Comparison of ENCODE assay signal across 8 cellular contexts in the genomic region with DNA sequence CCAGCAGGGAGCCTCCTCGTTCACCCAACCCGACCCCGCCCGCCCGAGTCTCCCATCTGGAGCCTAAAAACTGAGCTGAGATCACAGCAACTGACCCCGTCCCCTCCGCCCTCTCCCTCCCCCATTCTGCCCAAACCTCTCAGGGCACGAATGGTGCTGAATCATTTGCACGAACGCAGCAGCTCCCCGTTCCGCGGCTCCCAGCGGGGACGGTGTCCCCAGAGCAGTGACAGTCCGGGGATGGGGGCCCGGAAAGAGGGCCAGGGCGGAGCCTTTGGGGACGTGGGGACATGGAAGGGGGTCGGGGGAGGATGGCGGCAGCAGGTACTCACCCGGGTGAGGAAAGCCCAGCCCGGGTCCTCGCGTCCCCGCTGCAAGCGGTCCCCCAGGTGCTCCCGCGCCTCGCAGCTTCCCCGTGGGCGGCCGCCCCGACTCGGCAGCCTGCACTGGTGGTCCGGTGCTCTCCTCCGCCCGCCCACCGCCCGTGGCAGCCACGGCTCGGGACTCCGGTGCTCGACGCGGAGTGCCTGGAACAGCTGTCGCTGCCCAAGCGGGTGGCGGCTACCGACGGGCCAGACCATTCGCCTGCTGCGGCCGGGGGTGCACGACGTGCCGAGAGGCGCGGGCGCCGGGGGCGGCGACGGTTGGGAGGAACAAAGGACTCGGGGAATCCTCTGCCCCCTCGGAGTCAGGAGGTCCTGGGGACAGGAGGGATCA. TPM values are rescaled to one million over a fixed set of nuclear protein-coding genes. Genes with fewer than 3 reads are reported as not detected.
DNase-seq lines count a peak whose midpoint lies in the region; ATAC-seq and TF ChIP-seq lines count a peak whose summit lies in the region.

A gene with protein sequence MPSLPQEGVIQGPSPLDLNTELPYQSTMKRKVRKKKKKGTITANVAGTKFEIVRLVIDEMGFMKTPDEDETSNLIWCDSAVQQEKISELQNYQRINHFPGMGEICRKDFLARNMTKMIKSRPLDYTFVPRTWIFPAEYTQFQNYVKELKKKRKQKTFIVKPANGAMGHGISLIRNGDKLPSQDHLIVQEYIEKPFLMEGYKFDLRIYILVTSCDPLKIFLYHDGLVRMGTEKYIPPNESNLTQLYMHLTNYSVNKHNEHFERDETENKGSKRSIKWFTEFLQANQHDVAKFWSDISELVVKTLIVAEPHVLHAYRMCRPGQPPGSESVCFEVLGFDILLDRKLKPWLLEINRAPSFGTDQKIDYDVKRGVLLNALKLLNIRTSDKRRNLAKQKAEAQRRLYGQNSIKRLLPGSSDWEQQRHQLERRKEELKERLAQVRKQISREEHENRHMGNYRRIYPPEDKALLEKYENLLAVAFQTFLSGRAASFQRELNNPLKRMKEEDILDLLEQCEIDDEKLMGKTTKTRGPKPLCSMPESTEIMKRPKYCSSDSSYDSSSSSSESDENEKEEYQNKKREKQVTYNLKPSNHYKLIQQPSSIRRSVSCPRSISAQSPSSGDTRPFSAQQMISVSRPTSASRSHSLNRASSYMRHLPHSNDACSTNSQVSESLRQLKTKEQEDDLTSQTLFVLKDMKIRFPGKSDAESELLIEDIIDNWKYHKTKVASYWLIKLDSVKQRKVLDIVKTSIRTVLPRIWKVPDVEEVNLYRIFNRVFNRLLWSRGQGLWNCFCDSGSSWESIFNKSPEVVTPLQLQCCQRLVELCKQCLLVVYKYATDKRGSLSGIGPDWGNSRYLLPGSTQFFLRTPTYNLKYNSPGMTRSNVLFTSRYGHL (minus strand): TSS at position 534 of the 717 bp plus-strand sequence. CDS start 46,921 bp downstream, outside the sequence.

- peak within 1 kb of the TSS; percentile 98 for H2BK15ac ChIP-seq in IMR-90 (ENCODE audit: low read depth, low read length)

- no peaks in the 10 kb centered on the region for H3K36me3 ChIP-seq in IMR-90 (ENCODE audit: control insufficient read depth, insufficient read depth, low read length)
- H3K36me3 ChIP-seq in testis (ENCODE audit: low read depth, missing control alignments): no peaks in the 10 kb centered on the region

- no TSS peak for BruUV-seq in IMR-90 (replicated peaks; lab: Mats Ljungman, UMichigan)

- peak within 1 kb of the TSS; percentile 88 for H2BK5ac ChIP-seq in IMR-90 (ENCODE audit: low read depth, low read length, poor library complexity, severe bottlenecking)

- peak; percentile 91 for ATAC-seq in GM21576 (IDR thresholded peaks at IDR 0.05; ENCODE audit: unreplicated experiment)
- ATAC-seq in IMR-90 (ENCODE audit: low read depth): peak; percentile 92

- H3K14ac ChIP-seq in IMR-90 (replicated peaks; ENCODE audit: low read depth, low read length): peak within 1 kb of the TSS; percentile 99

- peaks cover 5 to 22% of the 10 kb centered on the region in 2 experiments; a peak in 2 of 4 replicates for H3K79me1 ChIP-seq in IMR-90 (ENCODE audit: low read depth in 1 of 2, low read length in 2 of 2)

- H3K4ac ChIP-seq in IMR-90 (ENCODE audit: low read depth, low read length): peak within 1 kb of the TSS; percentile 98

- in situ Hi-C loops in IMR-90 (cut with MboI; ENCODE audit: low sequenced_read_pairs): no loop called here

- TF ChIP-seq CTCF in IMR-90 (conservative IDR thresholded peaks at IDR 0.05; ENCODE audit: low read depth, low read length): no peak
- no peak for TF ChIP-seq CTCF in testis (IDR thresholded peaks at IDR 0.05)

- peak within 1 kb of the TSS; percentile 85 for H2AK9ac ChIP-seq in IMR-90 (replicated peaks; ENCODE audit: low read depth, low read length, poor library complexity)

- H3K9me3 ChIP-seq in IMR-90 (ENCODE audit: control insufficient read depth, insufficient read depth, low read length): no peaks in the 10 kb centered on the region
- H3K9me3 ChIP-seq in testis: no peaks in the 10 kb centered on the region

- peaks cover 2% of the 10 kb centered on the region; the same call in 1 of the 2 replicates for H3K9me1 ChIP-seq in IMR-90 (ENCODE audit: insufficient read depth, low read length)

- H4K5ac ChIP-seq in IMR-90 (ENCODE audit: low read depth, low read length): peak within 1 kb of the TSS; percentile 84

- CTCF ChIA-PET in IMR-90 (lab: Yijun Ruan, JAX): no interaction called here

- no peak for TF ChIP-seq POLR2A in IMR-90 (IDR thresholded peaks at IDR 0.05; ENCODE audit: low read depth, low read length)
- TF ChIP-seq POLR2A in testis (IDR thresholded peaks at IDR 0.05): no peak

- peak within 1 kb of the TSS; percentile 72; the same call in 1 of the 2 replicates for H3K18ac ChIP-seq in IMR-90 (ENCODE audit: low read depth, low read length)

- H4K91ac ChIP-seq in IMR-90 (ENCODE audit: insufficient read depth, low read depth, low read length): peak within 1 kb of the TSS; percentile 95

- POLR2A ChIA-PET in IMR-90 (lab: Charles Lee; ENCODE audit: unreplicated experiment): interaction anchor here (0.5 kb wide), 2 partner anchors 24 to 434 kb away, joined by 3 to 4 read pairs; no protein-coding TSS in a partner anchor

- peak within 1 kb of the TSS; percentile 96 for H3K56ac ChIP-seq in IMR-90 (ENCODE audit: extremely low read depth, insufficient read depth, low read length)

- H3K9ac ChIP-seq in IMR-90 (ENCODE audit: low read depth, low read length): peak within 1 kb of the TSS; percentile 97

- peak within 1 kb of the TSS; percentile 100 for H2BK120ac ChIP-seq in IMR-90 (ENCODE audit: low read depth, low read length)

- peak within 1 kb of the TSS; percentile 99 for H2AFZ ChIP-seq in IMR-90 (replicated peaks; ENCODE audit: low read length, poor library complexity)

- H2AK5ac ChIP-seq in IMR-90 (ENCODE audit: low read depth, low read length): peak within 1 kb of the TSS; percentile 61

- peak within 1 kb of the TSS; percentile 99 for H3K23ac ChIP-seq in IMR-90 (ENCODE audit: low read depth, low read length)

- 0% methylated on average over 21 of the region's 66 CpGs; no CpG with 5 or more reads in 1 of the 2 experiments for WGBS in IMR-90 (ENCODE audit: extremely low coverage in 2 of 2, insufficient read length in 1 of 2), 2 experiments
- WGBS in testis, 2 donors: 1% methylated on average over 24 to 65 of the region's 66 CpGs

- no peaks in the 10 kb centered on the region for H3K27me3 ChIP-seq in IMR-90 (ENCODE audit: control insufficient read depth, insufficient read depth, low read length)
- no peaks in the 10 kb centered on the region for H3K27me3 ChIP-seq in testis

- H2BK20ac ChIP-seq in IMR-90 (ENCODE audit: low read depth, low read length): peak within 1 kb of the TSS; percentile 99

- dilution Hi-C loops in IMR-90 (cut with HindIII; ENCODE audit: low sequenced_read_pairs, unreplicated experiment): no loop called here

- intact Hi-C loops in IMR-90 (cut with micrococcal nuclease) (loop anchor here (2.0 kb wide), 2 partner anchors 80 to 124 kb away; no protein-coding TSS in a partner anchor), testis (cut with DNase I; ENCODE audit: low total_unique reads) (no loop called here)

- peak within 1 kb of the TSS; percentile 84 to 97 for H4K8ac ChIP-seq in IMR-90 (ENCODE audit: low read depth in 2 of 2, low read length in 2 of 2)

- H4K20me1 ChIP-seq in IMR-90 (ENCODE audit: insufficient read depth, low read length): no peaks in the 10 kb centered on the region; the same call in 1 of the 2 replicates

- peak within 1 kb of the TSS; percentile 89 for H3K27ac ChIP-seq in IMR-90 (ENCODE audit: insufficient read depth, low read length)
- H3K27ac ChIP-seq in testis: peak within 1 kb of the TSS; percentile 74 to 83

- DNase-seq in DMS 273 (lab: John Stamatoyannopoulos, UW; ENCODE audit: unreplicated experiment): peak; percentile 94
- peak; percentile 53 for DNase-seq in IMR-90
- DNase-seq in RPMI7951 (ENCODE audit: low read depth): peak; percentile 81
- DNase-seq in activated gamma-delta T cell treated with anti-CD3 and anti-CD28 coated beads, Interleukin-2, amount 50 U/mL, for 16 hours (ENCODE audit: low read depth): peak; percentile 23
- peak; percentile 4 for DNase-seq in glomerular endothelial cell (ENCODE audit: extremely low read depth, low read depth, low spot score)
- peak; percentile 86 for DNase-seq in occipital lobe (lab: John Stamatoyannopoulos, UW)
- DNase-seq in testis: peak; percentile 85

- H3K4me3 ChIP-seq in IMR-90 (ENCODE audit: insufficient read depth, low read depth, low read length) (peak within 1 kb of the TSS; percentile 76), testis (peak within 1 kb of the TSS; percentile 82 to 95)

- H3K4me1 ChIP-seq in IMR-90 (ENCODE audit: control insufficient read depth, insufficient read depth, low read length): no peaks in the 10 kb centered on the region; the same call in 1 of the 2 replicates
- H3K4me1 ChIP-seq in testis: peaks cover 6% of the 10 kb centered on the region

- H3K4me2 ChIP-seq in IMR-90 (ENCODE audit: low read depth, low read length): peak within 1 kb of the TSS; percentile 93

- TF ChIP-seq RAD21 in IMR-90 (IDR thresholded peaks at IDR 0.05; ENCODE audit: low read length): no peak

TF ChIP-seq in IMR-90, 13 proteins besides CTCF, POLR2A, EP300 and RAD21:
- TF ChIP-seq MAFK (IDR thresholded peaks at IDR 0.05; ENCODE audit: low read depth, low read length) (no peak), BHLHE40 (IDR thresholded peaks at IDR 0.05; ENCODE audit: low read depth, low read length) (peak; percentile 93)

RNA-seq across cellular contexts. Expression of the gene that starts here (rescaled TPM):
- total RNA-seq in IMR-90 (2012; rRNA removed): 8.1 and 13.3 TPM in 2 replicates
- polyA plus RNA-seq in IMR-90 (2012; rRNA removed): 4.2 and 5.7 TPM in 2 replicates
- polyA plus RNA-seq in IMR-90 (2012; cell fraction: cytosol; rRNA removed): 1.4 and 1.5 TPM in 2 replicates
- 3.4 and 23.3 TPM in 2 replicates for polyA plus RNA-seq in IMR-90 (2012; cell fraction: nucleus; rRNA removed; ENCODE audit: low replicate concordance)
- total RNA-seq in RPMI7951 (2014; rRNA removed; shearing (Covaris generic)): 12.0 and 15.4 TPM in 2 replicates
- 3.8 and 6.1 TPM in 2 replicates for total RNA-seq in glomerular endothelial cell
- 215 TPM for total RNA-seq in occipital lobe
- total RNA-seq in testis: 10 to 100 TPM; 22.4 to 28.6 TPM
- polyA plus RNA-seq in testis (ENCODE audit: insufficient read depth, low read depth, low replicate concordance): 35.2 TPM

Comparison
In these comparisons a context has a peak if more than half of its experiments do, and no peak if none do; other contexts are left out.
1. Peak in every context shown above with its lines: DNase-seq, ATAC-seq, H3K4me3 ChIP-seq and H3K27ac ChIP-seq.
2. DNase-seq: peak in every context shown above with its lines; median percentile 94 in DMS 273; 86 in occipital lobe; 85 in testis; 81 in RPMI7951; 53 in IMR-90; 23 in activated gamma-delta T cell treated with anti-CD3 and anti-CD28 coated beads, Interleukin-2, amount 50 U/mL, for 16 hours; 4 in glomerular endothelial cell.